Comparison of ENCODE assay signal across 8 cellular contexts in genomic region chr1:235077571-235078479, GRCh38. TPM values are rescaled to one million over a fixed set of nuclear protein-coding genes. Genes with fewer than 3 reads are reported as not detected.
DNase-seq lines count a peak whose midpoint lies in the region; ATAC-seq, FAIRE-seq and TF ChIP-seq lines count a peak whose summit lies in the region.

No MANE protein-coding gene starts in this region.

- no peaks in the 10 kb centered on the region for H3K27me3 Mint-ChIP-seq in T-helper 17 cell

- H3K4me1 Mint-ChIP-seq in T-helper 17 cell: peaks cover 29% of the 10 kb centered on the region

- peak; percentile 49 for DNase-seq in GM12892 (ENCODE audit: insufficient read length)
- peak; percentile 10 for DNase-seq in H7
- no peak for DNase-seq in T-helper 17 cell
- peak in 2 of 3 donors; percentile 37 to 56 for DNase-seq in mucosa of descending colon
- DNase-seq in T1000 (lab: John Stamatoyannopoulos, UW): no peak
- DNase-seq in G401 (ENCODE audit: low spot score): no peak
- DNase-seq in DMS114 treated with DMSO at 0.1 percent for 48 hours (lab: John Stamatoyannopoulos, UW; ENCODE audit: unreplicated experiment): no peak
- no peak for DNase-seq in NCI-H510A (lab: John Stamatoyannopoulos, UW)

- no peak overlapping the region for H3K4me3 ChIP-seq in H7 (ENCODE audit: insufficient read depth, low read depth, low read length)
- no peak overlapping the region for H3K4me3 ChIP-seq in mucosa of descending colon

- FAIRE-seq in GM12892 (lab: Jason Lieb, UNC): no peak

- H3K9me3 ChIP-seq in T-helper 17 cell (ENCODE audit: control insufficient read depth, low read length, poor library complexity, severe bottlenecking) (no peaks in the 10 kb centered on the region), mucosa of descending colon (no peaks in the 10 kb centered on the region)

- intact Hi-C loops in mucosa of descending colon (cut with DNase I, micrococcal nuclease): loop anchor here (10.0 kb wide), 2 partner anchors 353 to 363 kb away; no protein-coding TSS in a partner anchor

- no peak overlapping the region for H3K4me3 Mint-ChIP-seq in T-helper 17 cell

- no peak overlapping the region for H3K27ac Mint-ChIP-seq in T-helper 17 cell

- H3K4me1 ChIP-seq in mucosa of descending colon (ENCODE audit: low read depth): peaks cover 74% of the 10 kb centered on the region

- H3K36me3 ChIP-seq in H7 (replicated peaks; ENCODE audit: control insufficient read depth, insufficient read depth, low read length) (no peaks in the 10 kb centered on the region), mucosa of descending colon (ENCODE audit: low read depth) (no peaks in the 10 kb centered on the region)

- peak; percentile 87 for TF ChIP-seq POLR2A in GM12892 (IDR thresholded peaks at IDR 0.05; ENCODE audit: low read depth, low read length)

- no peaks in the 10 kb centered on the region for H3K36me3 Mint-ChIP-seq in T-helper 17 cell (ENCODE audit: low read depth)

- no peak for TF ChIP-seq CTCF in mucosa of descending colon (IDR thresholded peaks at IDR 0.05)

- ATAC-seq in T-helper 17 cell: peak; percentile 24
- ATAC-seq in mucosa of descending colon: no peak

- no peaks in the 10 kb centered on the region for H3K27me3 ChIP-seq in H7 (ENCODE audit: control insufficient read depth, insufficient read depth, low read length)

- in situ Hi-C loops in G401 (cut with HindIII; ENCODE audit: low sequenced_read_pairs): loop anchor here (10.0 to 25.0 kb wide), 3 partner anchors 116 to 573 kb away; partner anchors contain the start of gene IRF2BP2

RNA-seq across cellular contexts. Expression of gene TOMM20, which starts 50.8 kb away (rescaled TPM):
- 134 TPM for polyA plus RNA-seq in GM12892 (2012; ENCODE audit: missing spikeins)
- 172 and 214 TPM in 2 replicates for total RNA-seq in H7 (2014; rRNA removed; shearing (Covaris generic))
- total RNA-seq in T-helper 17 cell (100 to 1,000 TPM; 105 to 112 TPM), mucosa of descending colon (100 to 1,000 TPM in 1 of 3 donors, 10 to 100 TPM in 2; 81.2 to 110 (median 92.1) TPM)
- 138 and 157 TPM in 2 replicates for total RNA-seq in G401 (2014; rRNA removed; shearing (Covaris generic))

Comparison
In these comparisons a context has a peak if more than half of its experiments do, and no peak if none do; other contexts are left out.
1. DNase-seq: peak in GM12892 (single experiment), H7 (single experiment) and mucosa of descending colon (2 of 3); none in T-helper 17 cell (0 of 3), T1000 (single experiment), G401 (single experiment), DMS114 treated with DMSO at 0.1 percent for 48 hours (single experiment) and NCI-H510A (single experiment).